19 cellular contexts compared by ENCODE assay signal in the genomic region with DNA sequence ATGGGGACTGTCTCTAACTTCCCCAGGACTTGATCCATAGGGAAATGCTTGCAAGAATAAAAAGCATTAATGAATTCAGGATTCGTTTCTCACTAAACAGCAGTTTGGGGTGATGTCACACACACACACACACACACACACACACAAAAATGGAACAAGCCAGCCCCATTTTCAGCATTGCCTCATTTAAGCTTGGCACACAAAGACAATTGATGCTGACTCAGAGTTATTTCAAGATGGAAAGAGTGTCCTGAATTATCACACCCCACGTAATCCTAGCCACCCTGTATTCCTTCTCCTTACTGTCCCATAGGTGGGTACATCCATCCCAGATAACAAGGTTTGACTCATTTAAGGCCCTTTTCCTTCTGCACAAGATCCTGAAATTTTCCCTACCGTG.
DNase-seq lines count a peak whose midpoint lies in the region; ATAC-seq and TF ChIP-seq lines count a peak whose summit lies in the region.
"Had no signal": no experiment of that assay in that cellular context is flagged by ENCODE, and none has a peak within 500 bp of the region (broad histone marks: within the 10 kb centered on the region; RNA-seq: fewer than 3 reads in every experiment).

No MANE protein-coding gene starts in this region.

- no peak overlapping the region for H3K4me3 ChIP-seq in breast epithelium
- no peak overlapping the region for H3K4me3 ChIP-seq in epithelial cell of esophagus (ENCODE audit: low read length)
- no peak overlapping the region for H3K4me3 ChIP-seq in gastroesophageal sphincter
- H3K4me3 ChIP-seq in heart right ventricle: no peak overlapping the region
- H3K4me3 ChIP-seq: BLaER1, GM12878, GM23248 had no signal

- H3K27me3 ChIP-seq in breast epithelium (no peaks in the 10 kb centered on the region), gastroesophageal sphincter (no peaks in the 10 kb centered on the region), heart right ventricle (no peaks in the 10 kb centered on the region)
- H3K27me3 ChIP-seq: BLaER1 had no signal

- ATAC-seq in gastroesophageal sphincter: peak; percentile 21
- no peak for ATAC-seq in heart right ventricle
- no peak for ATAC-seq in HG02840 (IDR thresholded peaks at IDR 0.05; ENCODE audit: low FRiP score, unreplicated experiment)
- ATAC-seq: GM12878, HCT116 had no signal

- H3K4me1 Mint-ChIP-seq in MCF 10A (ENCODE audit: insufficient read depth, unreplicated experiment): peaks cover 10% of the 10 kb centered on the region
- H3K4me1 Mint-ChIP-seq: CD8-positive, alpha-beta memory T cell had no signal

- H3K9me3 Mint-ChIP-seq in MCF 10A (ENCODE audit: unreplicated experiment): no peaks in the 10 kb centered on the region

- no peak overlapping the region for H3K27ac Mint-ChIP-seq in MCF 10A (ENCODE audit: low read depth, unreplicated experiment)
- H3K27ac Mint-ChIP-seq: CD8-positive, alpha-beta memory T cell had no signal

- peak; percentile 36 for DNase-seq in MCF 10A (ENCODE audit: unreplicated experiment)
- DNase-seq in breast epithelium (ENCODE audit: low spot score in 2 of 2): no peak
- DNase-seq in epithelial cell of esophagus (ENCODE audit: low read depth): peak; percentile 3
- no peak for DNase-seq in LoVo (ENCODE audit: low spot score)
- no peak for DNase-seq in NCI-H226
- DNase-seq in heart right ventricle: no peak
- DNase-seq: AML-193; Caco-2; CD8-positive, alpha-beta memory T cell; DMS 273 treated with DMSO at 0.1 percent for 48 hours; GM23248; IMR-90 had no signal

- no peak for TF ChIP-seq EP300 in gastroesophageal sphincter (IDR thresholded peaks at IDR 0.05)

- H3K4me1 ChIP-seq in breast epithelium (no peaks in the 10 kb centered on the region), gastroesophageal sphincter (peaks cover 0 to 9% (median 0%) of the 10 kb centered on the region in 3 donors), heart right ventricle (peaks cover 0 to 4% (median 0%) of the 10 kb centered on the region in 9 donors)
- H3K4me1 ChIP-seq: BLaER1, Caco-2 had no signal

- no peaks in the 10 kb centered on the region for H3K9me3 ChIP-seq in breast epithelium
- H3K9me3 ChIP-seq in gastroesophageal sphincter: no peaks in the 10 kb centered on the region
- no peaks in the 10 kb centered on the region for H3K9me3 ChIP-seq in heart right ventricle
- H3K9me3 ChIP-seq: BLaER1, Caco-2 had no signal

- CTCF ChIA-PET in MCF 10A (lab: Yijun Ruan, JAX): interaction anchor here (1.1 kb wide), 1 partner anchor 44 kb away, joined by 5 read pairs; no protein-coding TSS in a partner anchor

- TF ChIP-seq POLR2A in breast epithelium (IDR thresholded peaks at IDR 0.05) (no peak), gastroesophageal sphincter (IDR thresholded peaks at IDR 0.05) (no peak)

- POLR2A ChIA-PET in MCF 10A (lab: Yijun Ruan, JAX): interaction anchor here (0.6 kb wide), 2 partner anchors 30 to 169 kb away, joined by 3 to 4 read pairs; no protein-coding TSS in a partner anchor

- H3K36me3 Mint-ChIP-seq in MCF 10A (ENCODE audit: insufficient read depth, unreplicated experiment): no peaks in the 10 kb centered on the region
- H3K36me3 Mint-ChIP-seq: CD8-positive, alpha-beta memory T cell had no signal

- H3K4me3 Mint-ChIP-seq in MCF 10A (ENCODE audit: unreplicated experiment): no peak overlapping the region
- H3K4me3 Mint-ChIP-seq: CD8-positive, alpha-beta memory T cell had no signal

- BruUV-seq in MCF 10A (replicated peaks; lab: Mats Ljungman, UMichigan): no TSS peak

- H3K27me3 Mint-ChIP-seq in MCF 10A (ENCODE audit: insufficient read depth, unreplicated experiment): no peaks in the 10 kb centered on the region

- intact Hi-C loops in MCF 10A (cut with micrococcal nuclease): no loop called here
- intact Hi-C loops in breast epithelium (cut with DNase I; ENCODE audit: low total_unique reads): no loop called here
- intact Hi-C loops in heart right ventricle (cut with DNase I): loop anchor here in 1 of 10 donors (10.0 kb wide), 1 partner anchor 861 kb away; no protein-coding TSS in a partner anchor

- WGBS in gastroesophageal sphincter (ENCODE audit: low coverage in 1 of 2), 2 donors: 79 to 100% methylated on average over 1 to 3 of the region's 3 CpGs
- WGBS in heart right ventricle, 2 donors: 80 to 83% methylated on average over 3 of the region's 3 CpGs

- H3K27ac ChIP-seq in breast epithelium (no peak overlapping the region), gastroesophageal sphincter (no peak overlapping the region), heart right ventricle (no peak overlapping the region)
- H3K27ac ChIP-seq: 22Rv1, BLaER1, GM23248, HL-60 had no signal

- no peak for TF ChIP-seq CTCF in MCF 10A (IDR thresholded peaks at IDR 0.05; ENCODE audit: unreplicated experiment)
- TF ChIP-seq CTCF in breast epithelium (IDR thresholded peaks at IDR 0.05): no peak
- no peak for TF ChIP-seq CTCF in epithelial cell of esophagus (IDR thresholded peaks at IDR 0.05; ENCODE audit: insufficient read depth, low read depth, low read length, missing control alignments)
- TF ChIP-seq CTCF in gastroesophageal sphincter (IDR thresholded peaks at IDR 0.05): no peak
- no peak for TF ChIP-seq CTCF in heart right ventricle (IDR thresholded peaks at IDR 0.05)

- H3K36me3 ChIP-seq in breast epithelium: no peaks in the 10 kb centered on the region
- H3K36me3 ChIP-seq in gastroesophageal sphincter: no peaks in the 10 kb centered on the region
- H3K36me3 ChIP-seq in heart right ventricle: no peaks in the 10 kb centered on the region
- H3K36me3 ChIP-seq: BLaER1 had no signal

Comparison
In these comparisons a context has a peak if more than half of its experiments do, and no peak if none do; other contexts are left out.
1. DNase-seq: peak in MCF 10A (single experiment) and epithelial cell of esophagus (single experiment); none in breast epithelium (0 of 2), LoVo (single experiment), NCI-H226 (single experiment) and heart right ventricle (0 of 2).